12 cellular contexts compared by ENCODE assay signal in genomic region chr7:130865408-130866236, GRCh38.
DNase-seq lines count a peak whose midpoint lies in the region; ATAC-seq, FAIRE-seq and TF ChIP-seq lines count a peak whose summit lies in the region.
"Had no signal": no experiment of that assay in that cellular context is flagged by ENCODE, and none has a peak within 500 bp of the region (broad histone marks: within the 10 kb centered on the region; RNA-seq: fewer than 3 reads in every experiment).

No MANE protein-coding gene starts in this region.

- H4K20me1 ChIP-seq in HepG2 (ENCODE audit: insufficient read depth, low read length) = no peaks in the 10 kb centered on the region

- no peak overlapping the region for H3K9ac ChIP-seq in HepG2 (ENCODE audit: insufficient read depth, low read depth, low read length)

- WGBS in HepG2 (ENCODE audit: low lambda C conversion rate) = 99% methylated on average over 4 of the region's 4 CpGs
- 77% methylated on average over 4 of the region's 4 CpGs for WGBS in right lobe of liver (ENCODE audit: insufficient coverage, low coverage, low lambda C conversion rate, missing lambda C conversion rate)

- no peak for TF ChIP-seq EP300 in HepG2 (IDR thresholded peaks at IDR 0.05; ENCODE audit: low read depth in 2 of 2, low read length in 2 of 2)
- TF ChIP-seq EP300 in HepG2 (CRISPR knock-in tag; IDR thresholded peaks at IDR 0.05; ENCODE audit: borderline replicate concordance) = no peak

- TF ChIP-seq POLR2A in HepG2 (IDR thresholded peaks at IDR 0.05; ENCODE audit: insufficient read depth in 1 of 2, low read depth in 2 of 2, low read length in 2 of 2) (no peak), right lobe of liver (IDR thresholded peaks at IDR 0.05) (no peak)

- H3K9me3 ChIP-seq in HepG2 (ENCODE audit: low read length) (peaks cover 15% of the 10 kb centered on the region), right lobe of liver (no peaks in the 10 kb centered on the region), SJCRH30 (replicated peaks) (no peaks in the 10 kb centered on the region)

- POLR2A ChIA-PET in HepG2 (lab: Yijun Ruan, JAX) = no interaction called here

- no peak overlapping the region for H3K4me2 ChIP-seq in HepG2 (ENCODE audit: low read depth, low read length)

- TF ChIP-seq CTCF in HepG2 (CRISPR knock-in tag; IDR thresholded peaks at IDR 0.05) (no peak), right lobe of liver (IDR thresholded peaks at IDR 0.05) (no peak)

- no peak overlapping the region for H2AFZ ChIP-seq in HepG2 (ENCODE audit: low read length)

- H3K27me3 ChIP-seq in HepG2 (ENCODE audit: control insufficient read depth in 1 of 2, insufficient read depth in 2 of 2, low read length in 2 of 2) (no peaks in the 10 kb centered on the region), right lobe of liver (no peaks in the 10 kb centered on the region), SJCRH30 (no peaks in the 10 kb centered on the region)

- no peaks in the 10 kb centered on the region for H3K79me2 ChIP-seq in HepG2 (ENCODE audit: insufficient read depth, low read length)

- no TSS peak for BruUV-seq in HepG2 (replicated peaks; lab: Mats Ljungman, UMichigan)

- in situ Hi-C loops in HepG2 (cut with HindIII; ENCODE audit: extremely low pct_ligation_motif_present, low pct_unique_long_range_greater_than_20kb) = no loop called here

- DNase-seq in HepG2 (ENCODE audit: low spot score) = no peak
- no peak for DNase-seq in right lobe of liver
- DNase-seq in SJCRH30 = peak; percentile 49 to 75
- DNase-seq in epithelial cell of prostate (ENCODE audit: low read depth, low spot score) = no peak
- no peak for DNase-seq in NCI-H748 treated with DMSO at 0.1 percent for 48 hours (lab: John Stamatoyannopoulos, UW)
- DNase-seq: activated CD4-positive, alpha-beta T cell treated with anti-CD3 and anti-CD28 coated beads for 1 hour; NCI-H2171 treated with DMSO at 0.1 percent for 48 hours; retina had no signal

- H3K36me3 ChIP-seq in HepG2 (replicated peaks in 1 of 2; ENCODE audit: control insufficient read depth in 1 of 2, insufficient read depth in 2 of 2, low read length in 2 of 2) = no peaks in the 10 kb centered on the region
- peaks cover 0 to 14% (median 9%) of the 10 kb centered on the region in 4 donors for H3K36me3 ChIP-seq in right lobe of liver
- peaks cover 3% of the 10 kb centered on the region for H3K36me3 ChIP-seq in SJCRH30

- CTCF ChIA-PET in HepG2 (lab: Yijun Ruan, JAX; ENCODE audit: low intra/inter-chr PET ratio, low total read pairs) = no interaction called here

- H3K4me3 ChIP-seq in HepG2 (replicated peaks in 1 of 3; ENCODE audit: insufficient read depth in 1 of 3, low read depth in 2 of 3, low read length in 3 of 3) (no peak overlapping the region), right lobe of liver (no peak overlapping the region), SJCRH30 (no peak overlapping the region)

- ATAC-seq in HepG2 (peak; percentile 36), right lobe of liver (no peak), GM19452 (IDR thresholded peaks at IDR 0.05; ENCODE audit: unreplicated experiment) (no peak), GM18861 (IDR thresholded peaks at IDR 0.05; ENCODE audit: unreplicated experiment) (no peak), HG02884 (IDR thresholded peaks at IDR 0.05; ENCODE audit: unreplicated experiment) (no peak)

- no peak for FAIRE-seq in HepG2 (lab: Jason Lieb, UNC)
- FAIRE-seq: bronchial epithelial cell had no signal

- H3K27ac ChIP-seq in HepG2 (ENCODE audit: extremely low read length, insufficient read depth, low read length) = no peak overlapping the region
- no peak overlapping the region for H3K27ac ChIP-seq in right lobe of liver
- no peak overlapping the region for H3K27ac ChIP-seq in SJCRH30
- H3K27ac ChIP-seq in epithelial cell of prostate = peak overlapping the region; percentile 100

- H3K4me1 ChIP-seq in HepG2 (ENCODE audit: insufficient read depth, low read length) (0 out of 2 replicates have a peak, but pooled peaks cover 17% of the 10 kb centered on the region), right lobe of liver (no peaks in the 10 kb centered on the region), SJCRH30 (no peaks in the 10 kb centered on the region)

- intact Hi-C loops in HepG2 (cut with micrococcal nuclease; ENCODE audit: unreplicated experiment) = no loop called here
- intact Hi-C loops in right lobe of liver (cut with DNase I) = no loop called here

- TF ChIP-seq RAD21 in HepG2 (CRISPR knock-in tag; IDR thresholded peaks at IDR 0.05) = no peak

TF ChIP-seq in HepG2, 621 proteins besides CTCF, POLR2A, EP300 and RAD21 (continues in another document):
- TF ChIP-seq SIX1 (CRISPR knock-in tag; IDR thresholded peaks at IDR 0.05; ENCODE audit: borderline replicate concordance) = no peak
- TF ChIP-seq, protein P1, sequence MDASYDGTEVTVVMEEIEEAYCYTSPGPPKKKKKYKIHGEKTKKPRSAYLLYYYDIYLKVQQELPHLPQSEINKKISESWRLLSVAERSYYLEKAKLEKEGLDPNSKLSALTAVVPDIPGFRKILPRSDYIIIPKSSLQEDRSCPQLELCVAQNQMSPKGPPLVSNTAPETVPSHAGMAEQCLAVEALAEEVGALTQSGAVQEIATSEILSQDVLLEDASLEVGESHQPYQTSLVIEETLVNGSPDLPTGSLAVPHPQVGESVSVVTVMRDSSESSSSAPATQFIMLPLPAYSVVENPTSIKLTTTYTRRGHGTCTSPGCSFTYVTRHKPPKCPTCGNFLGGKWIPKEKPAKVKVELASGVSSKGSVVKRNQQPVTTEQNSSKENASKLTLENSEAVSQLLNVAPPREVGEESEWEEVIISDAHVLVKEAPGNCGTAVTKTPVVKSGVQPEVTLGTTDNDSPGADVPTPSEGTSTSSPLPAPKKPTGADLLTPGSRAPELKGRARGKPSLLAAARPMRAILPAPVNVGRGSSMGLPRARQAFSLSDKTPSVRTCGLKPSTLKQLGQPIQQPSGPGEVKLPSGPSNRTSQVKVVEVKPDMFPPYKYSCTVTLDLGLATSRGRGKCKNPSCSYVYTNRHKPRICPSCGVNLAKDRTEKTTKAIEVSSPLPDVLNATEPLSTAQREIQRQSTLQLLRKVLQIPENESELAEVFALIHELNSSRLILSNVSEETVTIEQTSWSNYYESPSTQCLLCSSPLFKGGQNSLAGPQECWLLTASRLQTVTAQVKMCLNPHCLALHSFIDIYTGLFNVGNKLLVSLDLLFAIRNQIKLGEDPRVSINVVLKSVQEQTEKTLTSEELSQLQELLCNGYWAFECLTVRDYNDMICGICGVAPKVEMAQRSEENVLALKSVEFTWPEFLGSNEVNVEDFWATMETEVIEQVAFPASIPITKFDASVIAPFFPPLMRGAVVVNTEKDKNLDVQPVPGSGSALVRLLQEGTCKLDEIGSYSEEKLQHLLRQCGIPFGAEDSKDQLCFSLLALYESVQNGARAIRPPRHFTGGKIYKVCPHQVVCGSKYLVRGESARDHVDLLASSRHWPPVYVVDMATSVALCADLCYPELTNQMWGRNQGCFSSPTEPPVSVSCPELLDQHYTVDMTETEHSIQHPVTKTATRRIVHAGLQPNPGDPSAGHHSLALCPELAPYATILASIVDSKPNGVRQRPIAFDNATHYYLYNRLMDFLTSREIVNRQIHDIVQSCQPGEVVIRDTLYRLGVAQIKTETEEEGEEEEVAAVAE (CRISPR knock-in tag; IDR thresholded peaks at IDR 0.05; ENCODE audit: borderline replicate concordance) = 0 out of 2 replicates have a peak, but pooled peaks have one; percentile 43
- TF ChIP-seq RXRB (CRISPR knock-in tag; IDR thresholded peaks at IDR 0.05; ENCODE audit: borderline replicate concordance) = peak; percentile 25; the same call in 1 of the 2 replicates
- peak; percentile 68; the same call in 1 of the 2 replicates for TF ChIP-seq EHMT2 (IDR thresholded peaks at IDR 0.05; ENCODE audit: borderline replicate concordance, low read depth, low read length)
- peak; percentile 13; the same call in 1 of the 2 replicates for TF ChIP-seq ZNF281 (CRISPR knock-in tag; IDR thresholded peaks at IDR 0.05; ENCODE audit: borderline replicate concordance)
- TF ChIP-seq ZBTB44 (CRISPR knock-in tag; IDR thresholded peaks at IDR 0.05) = peak; percentile 49; the same call in 1 of the 2 replicates

Comparison
In these comparisons a context has a peak if more than half of its experiments do, and no peak if none do; other contexts are left out.
1. DNase-seq: peak in SJCRH30 (2 of 2); none in HepG2 (single experiment), right lobe of liver (0 of 3), epithelial cell of prostate (single experiment) and NCI-H748 treated with DMSO at 0.1 percent for 48 hours (single experiment).